ENCODE assay signal across 11 cellular contexts in the genomic region with DNA sequence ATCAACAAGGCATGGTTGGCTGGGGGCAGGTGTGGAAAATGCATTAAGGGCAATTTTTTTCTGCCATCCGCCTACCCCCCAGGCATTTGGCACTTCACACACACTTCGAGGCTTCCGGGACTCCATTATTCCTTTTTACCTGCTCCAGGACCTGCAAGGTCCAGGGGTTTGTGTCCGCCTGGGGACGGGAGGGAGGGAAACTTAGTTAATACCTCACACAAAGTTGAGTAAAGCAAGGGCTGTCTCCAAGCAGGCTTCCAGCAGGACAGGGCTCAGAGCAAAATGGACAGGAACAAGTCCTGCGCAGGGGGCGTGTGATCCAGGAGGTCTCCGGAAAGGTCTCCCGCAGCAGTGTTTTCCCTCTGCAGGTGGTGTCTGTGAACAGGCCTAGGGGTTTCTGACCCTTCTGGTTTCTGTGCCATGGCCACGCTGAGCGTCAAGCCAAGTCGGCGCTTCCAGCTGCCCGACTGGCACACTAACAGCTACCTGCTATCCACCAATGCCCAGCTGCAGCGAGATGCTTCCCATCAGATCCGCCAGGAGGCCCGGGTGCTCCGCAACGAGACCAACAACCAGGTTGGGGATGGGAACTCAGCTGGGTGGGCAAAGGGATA. TPM values are rescaled to one million over a fixed set of nuclear protein-coding genes. Genes with fewer than 3 reads are reported as not detected.
DNase-seq lines count a peak whose midpoint lies in the region; ATAC-seq and TF ChIP-seq lines count a peak whose summit lies in the region.
"Had no signal": no experiment of that assay in that cellular context is flagged by ENCODE, and none has a peak within 500 bp of the region (broad histone marks: within the 10 kb centered on the region; RNA-seq: fewer than 3 reads in every experiment).

No MANE protein-coding gene starts in this region.

- no peak overlapping the region for H3K27ac Mint-ChIP-seq in CD8-positive, alpha-beta memory T cell
- H3K27ac Mint-ChIP-seq: CD4-positive, CD25-positive, alpha-beta regulatory T cell had no signal

- H3K4me3 Mint-ChIP-seq in CD8-positive, alpha-beta memory T cell = peak overlapping the region in 2 of 7 donors; percentile 27 to 32

- TF ChIP-seq POLR2A in thyroid gland (IDR thresholded peaks at IDR 0.05) = peak in 1 of 2 donors; percentile 1

- no peak for TF ChIP-seq EP300 in SK-N-SH (IDR thresholded peaks at IDR 0.05; ENCODE audit: borderline replicate concordance in 1 of 2, low read depth in 1 of 2, low read length in 1 of 2)

- no peak for TF ChIP-seq RAD21 in SK-N-SH (IDR thresholded peaks at IDR 0.05; ENCODE audit: low read length)

- peaks cover 9% of the 10 kb centered on the region for H3K79me2 ChIP-seq in SK-N-SH (ENCODE audit: insufficient read depth)

- DNase-seq in SK-N-SH (no peak), cardiac fibroblast (ENCODE audit: low read depth in 2 of 2) (no peak), lung (ENCODE audit: low spot score) (peak; percentile 26), thyroid gland (no peak)
- DNase-seq in stimulated activated CD4-positive, alpha-beta T cell treated with anti-CD3 and anti-CD28 coated beads, Interleukin-12 subunit alpha, Interleukin-12 subunit beta, amount 100 ng/mL, for 4 hours = no peak
- no peak for DNase-seq in activated CD4-positive, alpha-beta T cell treated with anti-CD3 and anti-CD28 coated beads for 4 hours
- no peak for DNase-seq in CD8-positive, alpha-beta memory T cell
- DNase-seq: CD4-positive, CD25-positive, alpha-beta regulatory T cell; NCI-H446 treated with DMSO at 0.1 percent for 48 hours had no signal

- peaks cover 6% of the 10 kb centered on the region for H3F3A ChIP-seq in SK-N-SH (replicated peaks; ENCODE audit: insufficient read depth)

- no peaks in the 10 kb centered on the region for H3K9me2 ChIP-seq in SK-N-SH

- CTCF ChIA-PET in SK-N-SH (lab: Yijun Ruan, JAX) = interaction anchor here (0.6 to 2.2 kb wide), 4 partner anchors 15 to 50 kb away, joined by 3 to 12 read pairs (median 3); no protein-coding TSS in a partner anchor
- CTCF ChIA-PET in CD8-positive, alpha-beta memory T cell (lab: Charles Lee) = no interaction called here

- H3K4me3 ChIP-seq in SK-N-SH (ENCODE audit: low read depth in 2 of 2, low read length in 1 of 2) = peak overlapping the region; percentile 54 to 57; a peak in 3 of 4 replicates
- peak overlapping the region; percentile 51 to 58 for H3K4me3 ChIP-seq in cardiac fibroblast (replicated peaks in 1 of 2; ENCODE audit: low read depth in 2 of 2, low read length in 2 of 2)
- H3K4me3 ChIP-seq in lung = no peak overlapping the region
- peak overlapping the region; percentile 17 to 61 (median 54) for H3K4me3 ChIP-seq in thyroid gland (replicated peaks in 1 of 3)
- no peak overlapping the region for H3K4me3 ChIP-seq in CD8-positive, alpha-beta memory T cell (ENCODE audit: low read length)

- H2AFZ ChIP-seq in SK-N-SH (ENCODE audit: low read depth) = peak overlapping the region; percentile 95; the same call in 1 of the 2 replicates

- intact Hi-C loops in thyroid gland (cut with DNase I) = loop anchor here (5.0 kb wide), 1 partner anchor 202 kb away; a partner anchor contains a TSS

- no peak for TF ChIP-seq CTCF in SK-N-SH (IDR thresholded peaks at IDR 0.05)
- no peak for TF ChIP-seq CTCF in cardiac fibroblast (IDR thresholded peaks at IDR 0.05; ENCODE audit: low read depth, low read length)
- no peak for TF ChIP-seq CTCF in lung (IDR thresholded peaks at IDR 0.05; ENCODE audit: control extremely low read depth, extremely low read depth)
- no peak for TF ChIP-seq CTCF in thyroid gland (IDR thresholded peaks at IDR 0.05)

- H3K36me3 ChIP-seq in SK-N-SH (replicated peaks in 1 of 2; ENCODE audit: control insufficient read depth in 1 of 2, insufficient read depth in 2 of 2, low read length in 1 of 2) (no peaks in the 10 kb centered on the region), lung (ENCODE audit: control insufficient read depth in 2 of 2, insufficient read depth in 2 of 2, low read length in 2 of 2) (no peaks in the 10 kb centered on the region), thyroid gland (no peaks in the 10 kb centered on the region)
- no peaks in the 10 kb centered on the region for H3K36me3 ChIP-seq in CD8-positive, alpha-beta memory T cell (ENCODE audit: insufficient read depth, low read length)

- POLR2A ChIA-PET in SK-N-SH (lab: Yijun Ruan, JAX) = no interaction called here
- POLR2A ChIA-PET in CD8-positive, alpha-beta memory T cell (lab: Charles Lee) = no interaction called here

- H3K4me2 ChIP-seq in SK-N-SH = peak overlapping the region; percentile 73

- H3K27ac ChIP-seq in SK-N-SH (ENCODE audit: low read depth in 2 of 2, low read length in 1 of 2) = peak overlapping the region in 1 of 2 experiments; percentile 58; a peak in 1 of 4 replicates
- no peak overlapping the region for H3K27ac ChIP-seq in lung (ENCODE audit: low read depth in 1 of 2, low read length in 1 of 2)
- H3K27ac ChIP-seq in thyroid gland = peak overlapping the region; percentile 32 to 53 (median 45)
- no peak overlapping the region for H3K27ac ChIP-seq in CD8-positive, alpha-beta memory T cell (ENCODE audit: low read depth, low read length)

- ATAC-seq in SK-N-SH treated with all-trans-retinoic acid at 6 μM for 48 hours = no peak
- ATAC-seq in lung (ENCODE audit: insufficient read depth, low FRiP score) = no peak
- ATAC-seq: sciatic nerve had no signal

- peak overlapping the region; percentile 65 for H3K9ac ChIP-seq in SK-N-SH

- peaks cover 16 to 43% of the 10 kb centered on the region in 2 donors for H3K27me3 Mint-ChIP-seq in CD8-positive, alpha-beta memory T cell

- H3K9me3 ChIP-seq in SK-N-SH (no peaks in the 10 kb centered on the region), lung (ENCODE audit: control insufficient read depth in 2 of 2, insufficient read depth in 1 of 2, low read length in 1 of 2) (no peaks in the 10 kb centered on the region), thyroid gland (no peaks in the 10 kb centered on the region)
- H3K9me3 ChIP-seq in CD8-positive, alpha-beta memory T cell (ENCODE audit: low read length) = no peaks in the 10 kb centered on the region

- H3K27me3 ChIP-seq in SK-N-SH (ENCODE audit: insufficient read depth) = no peaks in the 10 kb centered on the region
- H3K27me3 ChIP-seq in lung (ENCODE audit: control insufficient read depth, insufficient read depth) = no peaks in the 10 kb centered on the region
- no peaks in the 10 kb centered on the region for H3K27me3 ChIP-seq in thyroid gland
- peaks cover 5% of the 10 kb centered on the region for H3K27me3 ChIP-seq in CD8-positive, alpha-beta memory T cell (ENCODE audit: insufficient read depth, low read length, poor library complexity, severe bottlenecking)

- no peaks in the 10 kb centered on the region for H4K20me1 ChIP-seq in SK-N-SH (ENCODE audit: insufficient read depth)

- H3K4me1 ChIP-seq in SK-N-SH (ENCODE audit: control insufficient read depth in 1 of 2, insufficient read depth in 2 of 2, low read depth in 1 of 2, low read length in 1 of 2) (peaks cover 0 to 17% of the 10 kb centered on the region in 2 experiments; a peak in 1 of 4 replicates), lung (ENCODE audit: control insufficient read depth in 2 of 2, insufficient read depth in 2 of 2, low read length in 2 of 2) (peaks cover 2 to 12% of the 10 kb centered on the region in 2 donors), thyroid gland (peaks cover 14 to 21% of the 10 kb centered on the region in 2 donors)
- H3K4me1 ChIP-seq in CD8-positive, alpha-beta memory T cell (ENCODE audit: insufficient read depth, low read length) = peaks cover 11% of the 10 kb centered on the region

- H3K4me1 Mint-ChIP-seq in CD8-positive, alpha-beta memory T cell = peaks cover 7 to 17% (median 12%) of the 10 kb centered on the region in 3 donors

- WGBS in SK-N-SH (ENCODE audit: low lambda C conversion rate) = 80% methylated on average over 15 of the region's 19 CpGs
- 57 to 65% methylated on average over 19 of the region's 19 CpGs for WGBS in lung, 2 donors
- 36 to 53% methylated on average over 16 to 19 of the region's 19 CpGs for WGBS in thyroid gland, 2 donors

- peaks cover 0 to 6% (median 0%) of the 10 kb centered on the region in 3 donors for H3K36me3 Mint-ChIP-seq in CD8-positive, alpha-beta memory T cell
- H3K36me3 Mint-ChIP-seq: CD4-positive, CD25-positive, alpha-beta regulatory T cell had no signal

- H3K9me3 Mint-ChIP-seq in CD8-positive, alpha-beta memory T cell = no peaks in the 10 kb centered on the region

TF ChIP-seq in SK-N-SH, 30 proteins besides CTCF, POLR2A, EP300 and RAD21 (continues in another document):
- TF ChIP-seq JUND (IDR thresholded peaks at IDR 0.05) = no peak
- TF ChIP-seq RCOR1 (IDR thresholded peaks at IDR 0.05; ENCODE audit: low read length) = no peak
- TF ChIP-seq TEAD4 (IDR thresholded peaks at IDR 0.05; ENCODE audit: borderline replicate concordance, insufficient read depth) = no peak
- TF ChIP-seq TCF12 (IDR thresholded peaks at IDR 0.05) = no peak
- no peak for TF ChIP-seq CHD2 (IDR thresholded peaks at IDR 0.05; ENCODE audit: low read length, partially characterized antibody)

TF ChIP-seq in SK-N-SH treated with all-trans-retinoic acid at 6 μM for 48 hours, 23 proteins besides CTCF, POLR2A, EP300 and RAD21 (continues in another document):
- no peak for TF ChIP-seq SNAI2 (CRISPR knock-in tag; IDR thresholded peaks at IDR 0.05)

RNA-seq across cellular contexts. Expression of a gene that starts 0.7 kb away (rescaled TPM):
- polyA plus RNA-seq in SK-N-SH (2012; rRNA removed) (1.0 and 1.2 TPM in 2 replicates), lung (10 to 100 TPM; 10.2 to 11.6 TPM)
- polyA plus RNA-seq in SK-N-SH (2012; cell fraction: cytosol; rRNA removed) = 0.17 and 0.30 TPM in 2 replicates
- polyA plus RNA-seq in SK-N-SH (2012; cell fraction: nucleus; rRNA removed) = 4.1 and 4.4 TPM in 2 replicates
- total RNA-seq in lung (10 to 100 TPM; 21.3 to 40.2 TPM), thyroid gland (1 to 10 TPM in 3 of 4 donors, under 1 TPM in 1; 0.89 to 4.0 (median 1.9) TPM)
- total RNA-seq in CD8-positive, alpha-beta memory T cell = not detected
- polyA plus RNA-seq in CD8-positive, alpha-beta memory T cell = not detected
- polyA plus RNA-seq: CD4-positive, CD25-positive, alpha-beta regulatory T cell had no signal

RNA-seq across cellular contexts. Expression of a gene that starts 4.1 kb away (rescaled TPM):
- polyA plus RNA-seq in SK-N-SH (2012; rRNA removed) (54.2 and 62.3 TPM in 2 replicates), lung (10 to 100 TPM; 29.9 to 35.2 TPM)
- 34.6 and 47.4 TPM in 2 replicates for polyA plus RNA-seq in SK-N-SH (2012; cell fraction: cytosol; rRNA removed)
- polyA plus RNA-seq in SK-N-SH (2012; cell fraction: nucleus; rRNA removed) = 51.1 and 60.8 TPM in 2 replicates
- total RNA-seq in lung (10 to 100 TPM; 22.0 to 44.3 TPM), thyroid gland (10 to 100 TPM; 31.8 to 50.1 (median 41.7) TPM)
- total RNA-seq in CD8-positive, alpha-beta memory T cell = 10 to 100 TPM; 38.9 to 41.1 TPM
- polyA plus RNA-seq in CD8-positive, alpha-beta memory T cell = 26.1 TPM

RNA-seq across cellular contexts. Expression of a gene that starts 40.4 kb away (rescaled TPM):
- polyA plus RNA-seq in SK-N-SH (2012; rRNA removed) = 2.6 and 3.1 TPM in 2 replicates
- 1.6 and 2.6 TPM in 2 replicates for polyA plus RNA-seq in SK-N-SH (2012; cell fraction: cytosol; rRNA removed)
- 2.3 and 2.6 TPM in 2 replicates for polyA plus RNA-seq in SK-N-SH (2012; cell fraction: nucleus; rRNA removed)
- total RNA-seq in lung = 1 to 10 TPM; 2.0 to 6.0 TPM
- polyA plus RNA-seq in lung = 1 to 10 TPM; 2.8 to 3.8 TPM
- 10 to 100 TPM in 2 of 4 donors, 1 to 10 TPM in 2; 5.7 to 13.7 (median 10.1) TPM for total RNA-seq in thyroid gland
- under 1 TPM; 0.07 to 0.18 TPM for total RNA-seq in CD8-positive, alpha-beta memory T cell
- polyA plus RNA-seq in CD8-positive, alpha-beta memory T cell = not detected
- total RNA-seq: CD4-positive, CD25-positive, alpha-beta regulatory T cell had no signal

Comparison
In these comparisons a context has a peak if more than half of its experiments do, and no peak if none do; other contexts are left out.
1. H3K27ac ChIP-seq: peak in thyroid gland (3 of 3); none in lung (0 of 2) and CD8-positive, alpha-beta memory T cell (single experiment).
2. H3K4me3 ChIP-seq: peak in SK-N-SH (2 of 2), cardiac fibroblast (2 of 2) and thyroid gland (3 of 3); none in lung (single experiment) and CD8-positive, alpha-beta memory T cell (single experiment).
3. RNA of a gene that starts 0.7 kb away (total RNA-seq): 21.3 to 40.2 TPM in lung; 0.89 to 4.0 TPM in thyroid gland and not detected in CD8-positive, alpha-beta memory T cell; every median in the first group is over 4 times any median in the second.